ENCODE assay signal across 16 cellular contexts in genomic region chr21:35010450-35010849, GRCh38.
"Had no signal": no experiment of that assay in that cellular context is flagged by ENCODE, and none has a peak within 500 bp of the region (broad histone marks: within the 10 kb centered on the region; RNA-seq: fewer than 3 reads in every experiment).

No MANE protein-coding gene starts in this region.

- H3K9me3 Mint-ChIP-seq: activated naive CD8-positive, alpha-beta T cell treated with anti-CD3 and anti-CD28 coated beads, Interleukin-2, amount 10 ng/mL, durations not matched to agents 7 days and 5 days; mesothelial cell of epicardium had no signal

- H3K4me3 Mint-ChIP-seq: activated naive CD8-positive, alpha-beta T cell treated with anti-CD3 and anti-CD28 coated beads, Interleukin-2, amount 10 ng/mL, durations not matched to agents 7 days and 5 days; mesothelial cell of epicardium had no signal

- ATAC-seq: activated CD4-positive, CD25-positive, alpha-beta regulatory T cell treated with anti-CD3 and anti-CD28 coated beads, Interleukin-2, amount 50 U/mL, for 24 hours; left cardiac atrium; lower lobe of right lung; pancreas; stimulated activated naive CD8-positive, alpha-beta T cell treated with anti-CD3 and anti-CD28 coated beads, Interleukin-15, Interleukin-2, amounts not matched to agents 100 U/mL and 50 U/mL, for 24 hours; upper lobe of right lung had no signal

- H3K4me3 ChIP-seq: breast epithelium, esophagus squamous epithelium, lower lobe of right lung, pancreas, testis, upper lobe of right lung had no signal

- H3K27ac Mint-ChIP-seq: activated naive CD8-positive, alpha-beta T cell treated with anti-CD3 and anti-CD28 coated beads, Interleukin-2, amount 10 ng/mL, durations not matched to agents 7 days and 5 days; mesothelial cell of epicardium had no signal

- H3K36me3 Mint-ChIP-seq: activated naive CD8-positive, alpha-beta T cell treated with anti-CD3 and anti-CD28 coated beads, Interleukin-2, amount 10 ng/mL, durations not matched to agents 7 days and 5 days; mesothelial cell of epicardium had no signal

- DNase-seq: activated CD8-positive, alpha-beta memory T cell treated with anti-CD3 and anti-CD28 coated beads, Interleukin-2, amount 50 U/mL, for 4 hours; activated naive CD8-positive, alpha-beta T cell treated with anti-CD3 and anti-CD28 coated beads, Interleukin-2, amount 10 ng/mL, durations not matched to agents 7 days and 5 days; aorta; esophagus squamous epithelium; foreskin fibroblast; head of caudate nucleus; left cardiac atrium; lower lobe of right lung; pancreas; stimulated activated CD4-positive, alpha-beta T cell treated with anti-CD3 and anti-CD28 coated beads, Interleukin-12 subunit alpha, Interleukin-12 subunit beta, amount 100 ng/mL, for 4 hours; stimulated activated naive CD8-positive, alpha-beta T cell treated with anti-CD3 and anti-CD28 coated beads, Interleukin-15, Interleukin-2, amounts not matched to agents 100 U/mL and 50 U/mL, for 24 hours; testis; upper lobe of right lung had no signal
